In the genomic region with DNA sequence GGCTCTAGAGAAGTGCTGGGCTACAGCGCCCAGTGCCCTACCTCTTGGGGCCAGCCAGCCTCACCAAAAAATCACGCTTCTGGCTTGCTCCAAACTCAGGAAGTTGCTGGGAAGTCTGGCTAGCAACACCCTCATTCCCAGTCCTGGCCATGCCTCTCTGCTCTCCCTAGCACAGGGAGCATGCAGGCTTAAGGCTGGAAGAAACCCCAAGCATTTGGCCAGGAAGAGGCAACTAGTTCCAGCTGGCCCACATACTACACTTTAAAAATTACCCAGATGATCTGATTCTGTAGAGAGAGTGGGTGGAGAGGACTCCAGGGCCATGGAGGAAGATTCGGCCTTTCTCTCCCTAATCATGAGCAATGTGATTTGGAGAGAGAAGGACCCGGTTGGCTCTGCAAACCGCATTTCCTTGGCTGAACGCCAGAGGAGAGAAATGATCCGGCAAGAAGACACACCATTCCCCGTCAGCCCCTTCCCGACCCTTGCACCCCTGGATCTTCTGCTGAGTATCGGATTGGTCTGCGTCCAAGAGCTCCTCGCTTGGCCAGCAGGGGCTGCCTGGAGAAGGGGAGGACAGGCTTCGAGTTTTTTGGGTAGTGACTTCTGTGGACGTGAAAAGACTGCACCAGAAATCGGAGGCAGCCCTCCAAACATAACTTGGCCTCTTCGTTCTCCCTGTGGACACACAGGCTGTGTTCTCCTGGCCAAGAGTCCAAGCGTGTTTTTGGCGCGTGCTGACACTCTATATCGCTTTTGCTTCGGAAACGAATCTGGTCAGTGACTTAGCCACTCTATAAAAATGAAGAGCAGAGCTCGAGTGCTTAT, we compare ENCODE assay signal across 10 cellular contexts.
DNase-seq lines count a peak whose midpoint lies in the region; ATAC-seq, FAIRE-seq and TF ChIP-seq lines count a peak whose summit lies in the region.
"Had no signal": no experiment of that assay in that cellular context is flagged by ENCODE, and none has a peak within 500 bp of the region (broad histone marks: within the 10 kb centered on the region; RNA-seq: fewer than 3 reads in every experiment).

No MANE protein-coding gene starts in this region.

- H3K36me3 ChIP-seq in GM23338 (ENCODE audit: insufficient read depth), result no peaks in the 10 kb centered on the region
- no peaks in the 10 kb centered on the region for H3K36me3 ChIP-seq in sigmoid colon

- no peaks in the 10 kb centered on the region for H3K9me3 ChIP-seq in sigmoid colon

- no peaks in the 10 kb centered on the region for H3K27me3 ChIP-seq in GM23338 (ENCODE audit: insufficient read depth)
- no peaks in the 10 kb centered on the region for H3K27me3 ChIP-seq in sigmoid colon

- no peaks in the 10 kb centered on the region for H3K9me2 ChIP-seq in GM23338 (ENCODE audit: insufficient read depth)

- TF ChIP-seq CTCF in GM23338 (conservative IDR thresholded peaks at IDR 0.05; ENCODE audit: low read depth in 2 of 2) (peak; percentile 15 to 37; a peak in 2 of 4 replicates), cardiac fibroblast (IDR thresholded peaks at IDR 0.05; ENCODE audit: low read depth, low read length) (no peak), sigmoid colon (IDR thresholded peaks at IDR 0.05) (peak in 3 of 4 experiments; percentile 12 to 27 (median 21))

- no peaks in the 10 kb centered on the region for H3K36me3 Mint-ChIP-seq in GM23338 (ENCODE audit: low read depth)
- H3K36me3 Mint-ChIP-seq in activated CD8-positive, alpha-beta T cell treated with anti-CD3 and anti-CD28 coated beads, Interleukin-2, amount 10 ng/mL, durations not matched to agents 7 days and 5 days (ENCODE audit: low read depth), result no peaks in the 10 kb centered on the region

- no peaks in the 10 kb centered on the region for H3K79me2 ChIP-seq in GM23338 (replicated peaks; ENCODE audit: insufficient read depth)

- CTCF ChIA-PET in activated CD8-positive, alpha-beta T cell treated with anti-CD3 and anti-CD28 coated beads, Interleukin-2, amount 10 ng/mL, durations not matched to agents 7 days and 5 days (lab: Charles Lee), result interaction anchor here (1.8 kb wide), 1 partner anchor 265 kb away, joined by 5 read pairs; no protein-coding TSS in a partner anchor

- H3K4me2 ChIP-seq in GM23338, result no peak overlapping the region

- H3K27ac ChIP-seq in GM23338 (ENCODE audit: low read depth) (no peak overlapping the region), sigmoid colon (peak overlapping the region; percentile 51 to 72 (median 67))

- no peak overlapping the region for H3K27ac Mint-ChIP-seq in GM23338
- no peak overlapping the region for H3K27ac Mint-ChIP-seq in activated CD8-positive, alpha-beta T cell treated with anti-CD3 and anti-CD28 coated beads, Interleukin-2, amount 10 ng/mL, durations not matched to agents 7 days and 5 days
- H3K27ac Mint-ChIP-seq: activated T-cell treated with anti-CD3 and anti-CD28 coated beads, Interleukin-2, amount 50 U/mL, for 24 hours had no signal

- H3F3A ChIP-seq in GM23338 (replicated peaks; ENCODE audit: low read depth), result no peaks in the 10 kb centered on the region

- POLR2A ChIA-PET in activated CD8-positive, alpha-beta T cell treated with anti-CD3 and anti-CD28 coated beads, Interleukin-2, amount 10 ng/mL, durations not matched to agents 7 days and 5 days (lab: Charles Lee), result no interaction called here

- DNase-seq in GM23338 (ENCODE audit: low spot score) (peak; percentile 26), cardiac fibroblast (ENCODE audit: low read depth in 2 of 2) (peak; percentile 1 to 75), inferior parietal cortex (ENCODE audit: extremely low spot score) (peak; percentile 38), sigmoid colon (peak; percentile 86), T-helper 1 cell (no peak), GM12891 (ENCODE audit: insufficient read length, low spot score) (no peak)
- no peak for DNase-seq in stimulated activated CD4-positive, alpha-beta T cell treated with anti-CD3 and anti-CD28 coated beads, Interleukin-15, amount 100 ng/mL, for 24 hours
- no peak for DNase-seq in activated CD8-positive, alpha-beta T cell treated with anti-CD3 and anti-CD28 coated beads, Interleukin-2, amount 10 ng/mL, durations not matched to agents 7 days and 5 days
- DNase-seq: activated T-cell treated with anti-CD3 and anti-CD28 coated beads, Interleukin-2, amount 50 U/mL, for 24 hours; EL had no signal

- 75 to 83% methylated on average over 23 of the region's 23 CpGs for WGBS in sigmoid colon, 2 donors

- H3K4me1 Mint-ChIP-seq in GM23338, result peaks cover 11% of the 10 kb centered on the region
- no peaks in the 10 kb centered on the region for H3K4me1 Mint-ChIP-seq in activated CD8-positive, alpha-beta T cell treated with anti-CD3 and anti-CD28 coated beads, Interleukin-2, amount 10 ng/mL, durations not matched to agents 7 days and 5 days (ENCODE audit: low read depth)

- no peak overlapping the region for H2AFZ ChIP-seq in GM23338

- no peak overlapping the region for H3K4me3 Mint-ChIP-seq in GM23338
- no peak overlapping the region for H3K4me3 Mint-ChIP-seq in activated CD8-positive, alpha-beta T cell treated with anti-CD3 and anti-CD28 coated beads, Interleukin-2, amount 10 ng/mL, durations not matched to agents 7 days and 5 days
- H3K4me3 Mint-ChIP-seq: activated T-cell treated with anti-CD3 and anti-CD28 coated beads, Interleukin-2, amount 50 U/mL, for 24 hours had no signal

- H3K4me1 ChIP-seq in GM23338 (ENCODE audit: insufficient read depth) (no peaks in the 10 kb centered on the region; the same call in 1 of the 2 replicates), sigmoid colon (peaks cover 0 to 38% (median 29%) of the 10 kb centered on the region in 4 donors)

- peak; percentile 80 for ATAC-seq in GM23338
- ATAC-seq in activated CD8-positive, alpha-beta T cell treated with anti-CD3 and anti-CD28 coated beads, Interleukin-2, amount 10 ng/mL, durations not matched to agents 7 days and 5 days, result no peak

- H3K9me3 Mint-ChIP-seq in GM23338, result no peaks in the 10 kb centered on the region
- no peaks in the 10 kb centered on the region for H3K9me3 Mint-ChIP-seq in activated CD8-positive, alpha-beta T cell treated with anti-CD3 and anti-CD28 coated beads, Interleukin-2, amount 10 ng/mL, durations not matched to agents 7 days and 5 days (ENCODE audit: insufficient read depth)
- H3K9me3 Mint-ChIP-seq: activated T-cell treated with anti-CD3 and anti-CD28 coated beads, Interleukin-2, amount 50 U/mL, for 24 hours had no signal

- no peak overlapping the region for H3K4me3 ChIP-seq in GM23338
- no peak overlapping the region for H3K4me3 ChIP-seq in cardiac fibroblast (replicated peaks in 1 of 2; ENCODE audit: low read depth in 2 of 2, low read length in 2 of 2)
- H3K4me3 ChIP-seq in sigmoid colon, result peak overlapping the region in 3 of 4 donors; percentile 27 to 34 (median 33)

- peaks cover 3% of the 10 kb centered on the region for H3K27me3 Mint-ChIP-seq in GM23338 (ENCODE audit: insufficient read depth, low read depth, poor library complexity)
- H3K27me3 Mint-ChIP-seq in activated CD8-positive, alpha-beta T cell treated with anti-CD3 and anti-CD28 coated beads, Interleukin-2, amount 10 ng/mL, durations not matched to agents 7 days and 5 days (ENCODE audit: low read depth), result no peaks in the 10 kb centered on the region
- H3K27me3 Mint-ChIP-seq: activated T-cell treated with anti-CD3 and anti-CD28 coated beads, Interleukin-2, amount 50 U/mL, for 24 hours had no signal

- intact Hi-C loops in sigmoid colon (cut with DNase I), result loop anchor here (10.0 kb wide), 1 partner anchor 99 kb away; no protein-coding TSS in a partner anchor

- no peak for TF ChIP-seq POLR2A in sigmoid colon (IDR thresholded peaks at IDR 0.05)
- TF ChIP-seq POLR2A in GM12891 (IDR thresholded peaks at IDR 0.05; ENCODE audit: low read depth, low read length), result no peak

- no peak for FAIRE-seq in GM12891 (lab: Jason Lieb, UNC)

- no peaks in the 10 kb centered on the region for H4K20me1 ChIP-seq in GM23338 (replicated peaks; ENCODE audit: insufficient read depth)

- TF ChIP-seq EP300 in sigmoid colon (IDR thresholded peaks at IDR 0.05), result no peak

TF ChIP-seq in GM23338, 12 proteins besides CTCF, POLR2A, EP300 and RAD21 (continues in another document):
- no peak for TF ChIP-seq ZNF331 (CRISPR knock-in tag; IDR thresholded peaks at IDR 0.05; ENCODE audit: low read depth)
- TF ChIP-seq POLR2AphosphoS5 (IDR thresholded peaks at IDR 0.05; ENCODE audit: low read depth), result no peak
- no peak for TF ChIP-seq EZH2 (IDR thresholded peaks at IDR 0.05; ENCODE audit: low read depth, unreplicated experiment)
- TF ChIP-seq, protein P1, sequence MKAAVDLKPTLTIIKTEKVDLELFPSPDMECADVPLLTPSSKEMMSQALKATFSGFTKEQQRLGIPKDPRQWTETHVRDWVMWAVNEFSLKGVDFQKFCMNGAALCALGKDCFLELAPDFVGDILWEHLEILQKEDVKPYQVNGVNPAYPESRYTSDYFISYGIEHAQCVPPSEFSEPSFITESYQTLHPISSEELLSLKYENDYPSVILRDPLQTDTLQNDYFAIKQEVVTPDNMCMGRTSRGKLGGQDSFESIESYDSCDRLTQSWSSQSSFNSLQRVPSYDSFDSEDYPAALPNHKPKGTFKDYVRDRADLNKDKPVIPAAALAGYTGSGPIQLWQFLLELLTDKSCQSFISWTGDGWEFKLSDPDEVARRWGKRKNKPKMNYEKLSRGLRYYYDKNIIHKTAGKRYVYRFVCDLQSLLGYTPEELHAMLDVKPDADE (IDR thresholded peaks at IDR 0.05), result no peak
- no peak for TF ChIP-seq NANOG (IDR thresholded peaks at IDR 0.05; ENCODE audit: borderline replicate concordance)
- no peak for TF ChIP-seq CREB1 (CRISPR knock-in tag; IDR thresholded peaks at IDR 0.05; ENCODE audit: low read depth)

TF ChIP-seq in GM12891, 5 proteins besides CTCF, POLR2A, EP300 and RAD21:
- no peak for TF ChIP-seq POU2F2 (IDR thresholded peaks at IDR 0.05; ENCODE audit: low read depth, low read length)
- TF ChIP-seq TAF1 (IDR thresholded peaks at IDR 0.05; ENCODE audit: low read depth, low read length), result no peak
- no peak for TF ChIP-seq POLR2AphosphoS5 (IDR thresholded peaks at IDR 0.05; ENCODE audit: low read depth, low read length)
- TF ChIP-seq PAX5 (IDR thresholded peaks at IDR 0.05; ENCODE audit: insufficient read depth, low read length, severe bottlenecking), result no peak
- no peak for TF ChIP-seq SPI1 (IDR thresholded peaks at IDR 0.05; ENCODE audit: low read depth, low read length)

Comparison
In these comparisons a context has a peak if more than half of its experiments do, and no peak if none do; other contexts are left out.
1. DNase-seq: peak in GM23338 (single experiment), cardiac fibroblast (2 of 2), inferior parietal cortex (single experiment) and sigmoid colon (single experiment); none in stimulated activated CD4-positive, alpha-beta T cell treated with anti-CD3 and anti-CD28 coated beads, Interleukin-15, amount 100 ng/mL, for 24 hours (single experiment), T-helper 1 cell (0 of 5), activated CD8-positive, alpha-beta T cell treated with anti-CD3 and anti-CD28 coated beads, Interleukin-2, amount 10 ng/mL, durations not matched to agents 7 days and 5 days (single experiment) and GM12891 (single experiment).
2. H3K4me3 ChIP-seq: peak in sigmoid colon (3 of 4); none in GM23338 (single experiment) and cardiac fibroblast (0 of 2).